Comparison of ENCODE assay signal across 10 cellular contexts in the genomic region with DNA sequence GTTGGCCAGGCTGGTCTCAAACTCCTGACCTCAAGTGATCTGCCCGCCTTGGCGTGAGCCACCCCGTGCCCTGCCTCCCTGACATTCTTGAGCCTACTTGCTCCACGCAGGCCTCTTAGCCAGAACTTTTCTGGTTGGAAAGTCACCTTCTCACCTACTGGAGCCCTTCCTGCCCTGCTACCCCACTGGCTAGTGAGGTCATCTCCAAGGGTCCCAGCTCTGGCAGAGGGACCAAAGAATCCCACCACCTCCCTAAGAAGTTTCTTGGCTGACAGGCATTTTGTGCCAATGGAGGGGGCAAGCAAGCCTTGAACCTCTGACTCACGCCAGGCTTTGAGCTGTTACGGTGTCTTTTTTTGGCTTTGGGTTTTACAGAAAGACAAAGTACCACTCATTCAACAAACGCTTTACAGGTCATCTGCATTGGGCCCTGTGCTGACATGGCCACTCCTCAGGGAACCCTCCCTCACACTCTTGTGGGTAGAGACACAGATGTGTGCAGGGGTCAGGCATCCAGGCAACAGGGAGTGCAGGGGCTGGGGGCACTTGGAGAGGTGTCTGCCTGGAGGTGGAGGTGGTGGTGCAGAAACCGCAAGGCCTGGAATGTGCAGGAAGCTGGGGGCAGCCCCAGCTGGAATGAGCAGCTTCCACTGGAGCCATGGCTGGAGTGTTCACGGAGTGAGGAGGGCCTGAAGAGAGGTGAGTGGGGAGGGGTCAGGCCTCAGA. TPM values are rescaled to one million over a fixed set of nuclear protein-coding genes. Genes with fewer than 3 reads are reported as not detected.
DNase-seq lines count a peak whose midpoint lies in the region; ATAC-seq and TF ChIP-seq lines count a peak whose summit lies in the region.
"Had no signal": no experiment of that assay in that cellular context is flagged by ENCODE, and none has a peak within 500 bp of the region (broad histone marks: within the 10 kb centered on the region; RNA-seq: fewer than 3 reads in every experiment).

No MANE protein-coding gene starts in this region.

- H3K27ac ChIP-seq in left ventricle myocardium inferior (replicated peaks) (peak overlapping the region; percentile 92), lower lobe of right lung (peak overlapping the region; percentile 82)

- H3K4me1 ChIP-seq in left ventricle myocardium inferior (peaks cover 36% of the 10 kb centered on the region), lower lobe of right lung (peaks cover 23% of the 10 kb centered on the region)

- no peaks in the 10 kb centered on the region for H3K36me3 Mint-ChIP-seq in activated naive CD4-positive, alpha-beta T cell treated with anti-CD3 and anti-CD28 coated beads, Interleukin-2, amount 50 U/mL, for 72 hours
- peaks cover 6% of the 10 kb centered on the region for H3K36me3 Mint-ChIP-seq in type B pancreatic cell

- no peak for DNase-seq in left ventricle myocardium inferior
- DNase-seq in left cardiac atrium = no peak
- no peak for DNase-seq in activated naive CD4-positive, alpha-beta T cell treated with anti-CD3 and anti-CD28 coated beads, Interleukin-2, amount 50 U/mL, for 72 hours (ENCODE audit: low spot score in 2 of 2)
- no peak for DNase-seq in lower lobe of right lung
- no peak for DNase-seq in type B pancreatic cell (ENCODE audit: extremely low spot score, unreplicated experiment)
- no peak for DNase-seq in SKM-1 (lab: John Stamatoyannopoulos, UW; ENCODE audit: unreplicated experiment)
- DNase-seq in T-helper 9 cell = no peak
- DNase-seq: NCI-H2029 treated with DMSO at 0.1 percent for 48 hours had no signal

- no peaks in the 10 kb centered on the region for H3K36me3 ChIP-seq in left ventricle myocardium inferior
- no peaks in the 10 kb centered on the region for H3K36me3 ChIP-seq in lower lobe of right lung
- H3K36me3 ChIP-seq: BE2C had no signal

- H3K4me3 ChIP-seq in left ventricle myocardium inferior = no peak overlapping the region
- H3K4me3 ChIP-seq in lower lobe of right lung = no peak overlapping the region

- H3K27ac Mint-ChIP-seq in activated naive CD4-positive, alpha-beta T cell treated with anti-CD3 and anti-CD28 coated beads, Interleukin-2, amount 50 U/mL, for 72 hours = peak overlapping the region; percentile 44 to 98
- no peak overlapping the region for H3K27ac Mint-ChIP-seq in type B pancreatic cell

- H3K27me3 Mint-ChIP-seq in type B pancreatic cell = peaks cover 12% of the 10 kb centered on the region

- ATAC-seq in left cardiac atrium (no peak), lower lobe of right lung (no peak), HG02610 (IDR thresholded peaks at IDR 0.05; ENCODE audit: unreplicated experiment) (no peak)
- no peak for ATAC-seq in activated naive CD4-positive, alpha-beta T cell treated with anti-CD3 and anti-CD28 coated beads, Interleukin-2, amount 50 U/mL, for 72 hours

- no peaks in the 10 kb centered on the region for H3K9me3 Mint-ChIP-seq in activated naive CD4-positive, alpha-beta T cell treated with anti-CD3 and anti-CD28 coated beads, Interleukin-2, amount 50 U/mL, for 72 hours
- no peaks in the 10 kb centered on the region for H3K9me3 Mint-ChIP-seq in type B pancreatic cell

- H3K27me3 ChIP-seq in left ventricle myocardium inferior (ENCODE audit: low read depth) = no peaks in the 10 kb centered on the region
- no peaks in the 10 kb centered on the region for H3K27me3 ChIP-seq in lower lobe of right lung (ENCODE audit: low read depth)
- H3K27me3 ChIP-seq: BE2C had no signal

- intact Hi-C loops in left ventricle myocardium inferior (cut with micrococcal nuclease) (no loop called here), left cardiac atrium (cut with DNase I) (loop anchor here in 1 of 2 donors (10.0 kb wide), 2 partner anchors 91 to 211 kb away; a partner anchor contains a TSS), lower lobe of right lung (cut with DNase I) (no loop called here)

- TF ChIP-seq CTCF in left ventricle myocardium inferior (IDR thresholded peaks at IDR 0.05; ENCODE audit: borderline replicate concordance) = no peak
- no peak for TF ChIP-seq CTCF in lower lobe of right lung (IDR thresholded peaks at IDR 0.05)
- TF ChIP-seq CTCF in type B pancreatic cell (conservative IDR thresholded peaks at IDR 0.05) = no peak

- peak overlapping the region; percentile 99 for H3K4me3 Mint-ChIP-seq in type B pancreatic cell

- peaks cover 33% of the 10 kb centered on the region for H3K4me1 Mint-ChIP-seq in type B pancreatic cell (ENCODE audit: unreplicated experiment)

- H3K9me3 ChIP-seq in left ventricle myocardium inferior (replicated peaks) = no peaks in the 10 kb centered on the region
- H3K9me3 ChIP-seq in lower lobe of right lung = no peaks in the 10 kb centered on the region
- H3K9me3 ChIP-seq: BE2C had no signal

RNA-seq across cellular contexts. Expression of a gene that starts 27.1 kb away (rescaled TPM):
- total RNA-seq in left ventricle myocardium inferior (22.7 TPM), left cardiac atrium (1 to 10 TPM; 3.4 to 6.6 TPM), lower lobe of right lung (9.2 TPM), type B pancreatic cell (ENCODE audit: low replicate concordance) (18.2 and 25.9 TPM in 2 replicates)
- total RNA-seq in activated naive CD4-positive, alpha-beta T cell treated with anti-CD3 and anti-CD28 coated beads, Interleukin-2, amount 50 U/mL, for 72 hours = 1 to 10 TPM in 1 of 2 donors, under 1 TPM in 1; 0.71 to 1.5 TPM
